In genomic region chr1:153608742-153609584, GRCh38 we compare ENCODE assay signal across 9 cellular contexts. TPM values are rescaled to one million over a fixed set of nuclear protein-coding genes. Genes with fewer than 3 reads are reported as not detected.
A peak's percentile ranks its signal among the peaks of the same experiment; 100 is the strongest.
DNase-seq lines count a peak whose midpoint lies in the region; ATAC-seq, FAIRE-seq and TF ChIP-seq lines count a peak whose summit lies in the region.
"Had no signal": no experiment of that assay in that cellular context is flagged by ENCODE, and none has a peak within 500 bp of the region (broad histone marks: within the 10 kb centered on the region; RNA-seq: fewer than 3 reads in every experiment).

No MANE protein-coding gene starts in this region.

- peaks cover 3% of the 10 kb centered on the region for H3K79me2 ChIP-seq in trophoblast cell (ENCODE audit: control insufficient read depth, insufficient read depth, low read length, poor library complexity)

- H2BK12ac ChIP-seq in trophoblast cell (ENCODE audit: low read length), result peak overlapping the region; percentile 93

- H3K36me3 ChIP-seq in adipocyte (ENCODE audit: control insufficient read depth, insufficient read depth, low read length, severe bottlenecking), result peaks cover 30% of the 10 kb centered on the region
- H3K36me3 ChIP-seq in trophoblast cell (ENCODE audit: control insufficient read depth in 1 of 2, insufficient read depth in 2 of 2, low read length in 2 of 2), result no peaks in the 10 kb centered on the region

- peak overlapping the region; percentile 56 for H2BK5ac ChIP-seq in trophoblast cell (ENCODE audit: low read depth, low read length, poor library complexity)

- H4K91ac ChIP-seq in trophoblast cell (ENCODE audit: low read depth, low read length), result peak overlapping the region; percentile 86

- H4K12ac ChIP-seq in trophoblast cell (ENCODE audit: low read depth, low read length), result no peak overlapping the region

- peak overlapping the region; percentile 73 for H3K4me3 ChIP-seq in adipocyte (ENCODE audit: low read length)
- H3K4me3 ChIP-seq in trophoblast cell (ENCODE audit: low read depth, low read length), result no peak overlapping the region

- no peak for FAIRE-seq in H54 (lab: Jason Lieb, UNC)

- peak overlapping the region; percentile 48 for H3K18ac ChIP-seq in trophoblast cell (ENCODE audit: low read length)

- no peak overlapping the region for H3K4ac ChIP-seq in trophoblast cell (ENCODE audit: low read depth, low read length)

- H3K9ac ChIP-seq in adipocyte (ENCODE audit: low read length) (peak overlapping the region; percentile 74), trophoblast cell (ENCODE audit: low read length) (no peak overlapping the region)

- no CpG with 5 or more reads among the region's 19 CpGs for WGBS in trophoblast cell (ENCODE audit: extremely low coverage, insufficient coverage, insufficient read length)

- peak overlapping the region; percentile 65 for H3K27ac ChIP-seq in trophoblast cell (ENCODE audit: low read depth, low read length)
- H3K27ac ChIP-seq: HL-60 had no signal

- H2AFZ ChIP-seq in trophoblast cell (ENCODE audit: insufficient read depth, low read length, poor library complexity), result no peak overlapping the region

- no peak overlapping the region for H3K23ac ChIP-seq in trophoblast cell (ENCODE audit: low read length)

- ATAC-seq in Right ventricle myocardium inferior (peak; percentile 59), GM21367 (IDR thresholded peaks at IDR 0.05; ENCODE audit: unreplicated experiment) (no peak)

- H4K8ac ChIP-seq in trophoblast cell (ENCODE audit: low read depth, low read length), result peak overlapping the region; percentile 23

- no peaks in the 10 kb centered on the region for H3K27me3 ChIP-seq in adipocyte (replicated peaks; ENCODE audit: control insufficient read depth, insufficient read depth, low read length)
- no peaks in the 10 kb centered on the region for H3K27me3 ChIP-seq in trophoblast cell (ENCODE audit: insufficient read depth, low read length)

- H3K4me2 ChIP-seq in trophoblast cell (ENCODE audit: low read length), result peak overlapping the region; percentile 49

- peaks cover 34% of the 10 kb centered on the region for H3K79me1 ChIP-seq in trophoblast cell (ENCODE audit: low read length)

- peak overlapping the region; percentile 92 for H2BK120ac ChIP-seq in trophoblast cell (ENCODE audit: insufficient read depth, low read length, poor library complexity)

- in situ Hi-C loops in G401 (cut with HindIII; ENCODE audit: low sequenced_read_pairs), result no loop called here

- intact Hi-C loops in Right ventricle myocardium inferior (cut with DNase I), result no loop called here

- H3K14ac ChIP-seq in trophoblast cell (ENCODE audit: low read length), result peak overlapping the region; percentile 81

- DNase-seq in H54 (ENCODE audit: insufficient read length, low spot score), result peak; percentile 88
- peak; percentile 82 for DNase-seq in adipocyte (ENCODE audit: low read depth)
- peak; percentile 82 for DNase-seq in Right ventricle myocardium inferior (ENCODE audit: missing footprints)
- peak; percentile 89 to 93 for DNase-seq in trophoblast cell
- no peak for DNase-seq in activated T-cell treated with anti-CD3 and anti-CD28 coated beads, Interleukin-2, amount 50 U/mL, for 1 hour
- no peak for DNase-seq in G401 (ENCODE audit: low spot score)
- no peak for DNase-seq in activated CD8-positive, alpha-beta memory T cell treated with anti-CD3 and anti-CD28 coated beads, Interleukin-2, amount 50 U/mL, for 48 hours

- TF ChIP-seq POLR2A in H54 (IDR thresholded peaks at IDR 0.05; ENCODE audit: low read depth, low read length), result peak; percentile 63

- H3K9me3 ChIP-seq in adipocyte (ENCODE audit: control insufficient read depth, low read length), result no peaks in the 10 kb centered on the region
- H3K9me3 ChIP-seq in trophoblast cell (ENCODE audit: insufficient read depth, low read depth, low read length), result no peaks in the 10 kb centered on the region

- H3K4me1 ChIP-seq in adipocyte (ENCODE audit: control insufficient read depth, insufficient read depth, low read length) (peaks cover 43% of the 10 kb centered on the region), trophoblast cell (ENCODE audit: control insufficient read depth in 1 of 2, insufficient read depth in 2 of 2, low read length in 2 of 2) (peaks cover 49 to 52% of the 10 kb centered on the region in 2 experiments)

- peak overlapping the region; percentile 94 for H2AK5ac ChIP-seq in trophoblast cell (ENCODE audit: low read length)

RNA-seq across cellular contexts. Expression of gene S100A16, which starts 4.0 kb away (rescaled TPM):
- total RNA-seq in Right ventricle myocardium inferior, result 49.2 TPM
- polyA plus RNA-seq in trophoblast cell (2013), result 48.3 and 48.6 TPM in 2 replicates
- total RNA-seq in G401 (2014; rRNA removed; shearing (Covaris generic)), result 81.9 and 98.1 TPM in 2 replicates

RNA-seq across cellular contexts. Expression of gene S100A14, which starts 7.2 kb away (rescaled TPM):
- total RNA-seq in Right ventricle myocardium inferior, result 6.3 TPM
- 20.0 and 21.0 TPM in 2 replicates for polyA plus RNA-seq in trophoblast cell (2013)
- total RNA-seq in G401 (2014; rRNA removed; shearing (Covaris generic)), result 0.75 TPM in 1 of 2 replicates, not detected in the other

RNA-seq across cellular contexts. Expression of gene S100A13, which starts 18.3 kb away (rescaled TPM):
- 155 TPM for total RNA-seq in Right ventricle myocardium inferior
- 409 and 437 TPM in 2 replicates for polyA plus RNA-seq in trophoblast cell (2013)
- total RNA-seq in G401 (2014; rRNA removed; shearing (Covaris generic)), result 111 and 239 TPM in 2 replicates

RNA-seq across cellular contexts. Expression of gene S100A1, which starts 19.3 kb away (rescaled TPM):
- total RNA-seq in Right ventricle myocardium inferior, result 2,065 TPM
- 0.93 and 1.2 TPM in 2 replicates for polyA plus RNA-seq in trophoblast cell (2013)
- 132 and 195 TPM in 2 replicates for total RNA-seq in G401 (2014; rRNA removed; shearing (Covaris generic))

RNA-seq across cellular contexts. Expression of gene CHTOP, which starts 24.9 kb away (rescaled TPM):
- total RNA-seq in Right ventricle myocardium inferior, result 72.1 TPM
- polyA plus RNA-seq in trophoblast cell (2013), result 72.8 and 73.0 TPM in 2 replicates
- total RNA-seq in G401 (2014; rRNA removed; shearing (Covaris generic)), result 42.5 and 66.4 TPM in 2 replicates

Comparison
In these comparisons a context has a peak if more than half of its experiments do, and no peak if none do; other contexts are left out.
1. DNase-seq: peak in H54 (single experiment), adipocyte (single experiment), Right ventricle myocardium inferior (single experiment) and trophoblast cell (2 of 2); none in activated T-cell treated with anti-CD3 and anti-CD28 coated beads, Interleukin-2, amount 50 U/mL, for 1 hour (single experiment), G401 (single experiment) and activated CD8-positive, alpha-beta memory T cell treated with anti-CD3 and anti-CD28 coated beads, Interleukin-2, amount 50 U/mL, for 48 hours (single experiment).